Comparison of ENCODE assay signal across 8 cellular contexts in the genomic region with DNA sequence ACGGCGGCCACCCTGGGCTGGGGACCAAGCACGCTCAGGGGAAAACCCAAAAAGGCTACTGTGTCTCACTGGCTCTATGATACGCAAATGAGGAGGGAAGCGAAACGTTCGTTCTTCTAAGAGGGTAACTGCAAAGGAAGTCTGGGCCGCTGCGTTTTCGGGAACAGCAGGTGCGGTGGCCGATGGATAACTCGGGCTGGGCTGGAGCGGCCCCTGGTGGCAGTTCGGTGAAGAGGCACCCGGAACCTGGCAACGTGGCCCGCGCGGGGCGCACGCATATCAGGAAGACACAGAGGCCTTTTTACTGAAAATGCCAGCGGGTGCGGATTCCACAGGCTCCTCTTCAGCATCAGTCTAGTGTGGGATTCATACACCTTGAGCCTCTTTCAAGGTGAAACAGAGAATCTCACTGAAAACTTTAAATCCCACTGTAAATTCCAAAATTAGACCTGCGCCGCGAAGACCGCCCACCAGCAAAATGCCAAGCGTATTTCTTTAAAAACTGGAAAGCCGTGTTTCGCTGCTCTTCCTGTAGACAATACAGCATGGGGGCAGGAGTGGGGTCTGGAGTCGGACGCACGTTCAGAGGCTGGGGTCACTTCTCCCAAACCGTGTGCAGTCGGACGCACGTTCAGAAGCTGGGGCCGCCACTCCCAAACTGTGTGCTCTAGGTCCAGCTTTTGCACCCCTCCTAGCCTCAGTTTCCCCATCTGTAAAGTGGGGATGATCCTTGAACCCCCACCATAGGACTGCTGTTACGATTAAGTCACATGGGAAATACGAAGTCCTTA. TPM values are rescaled to one million over a fixed set of nuclear protein-coding genes. Genes with fewer than 3 reads are reported as not detected.
DNase-seq lines count a peak whose midpoint lies in the region; ATAC-seq, FAIRE-seq and TF ChIP-seq lines count a peak whose summit lies in the region.

No MANE protein-coding gene starts in this region.

- ATAC-seq in activated T-cell treated with anti-CD3 and anti-CD28 coated beads, Interleukin-2, amount 50 U/mL, for 72 hours (replicated peaks in 1 of 2): peak; percentile 91 to 95

- DNase-seq in EH (ENCODE audit: low read depth) (peak; percentile 83), H54 (ENCODE audit: insufficient read length, low spot score) (peak; percentile 54), Kasumi-1 (lab: John Stamatoyannopoulos, UW) (peak; percentile 77 to 79), RCC 7860 (ENCODE audit: low spot score) (peak; percentile 57), fibroblast of peridontal ligament (ENCODE audit: extremely low read depth) (peak; percentile 68)
- DNase-seq in activated T-cell treated with anti-CD3 and anti-CD28 coated beads, Interleukin-2, amount 50 U/mL, for 72 hours: peak; percentile 95
- peak; percentile 88 for DNase-seq in stimulated activated naive CD4-positive, alpha-beta T cell treated with Interleukin-2 at 50 U/mL for 16 hours (lab: John Stamatoyannopoulos, UW)

- peak overlapping the region; percentile 31 to 56 for H3K4me3 Mint-ChIP-seq in activated T-cell treated with anti-CD3 and anti-CD28 coated beads, Interleukin-2, amount 50 U/mL, for 72 hours
- H3K4me3 Mint-ChIP-seq in nephron: peak overlapping the region in 2 of 3 experiments; percentile 10

- H3K9me3 Mint-ChIP-seq in activated T-cell treated with anti-CD3 and anti-CD28 coated beads, Interleukin-2, amount 50 U/mL, for 72 hours: no peaks in the 10 kb centered on the region
- no peaks in the 10 kb centered on the region for H3K9me3 Mint-ChIP-seq in nephron

- H3K27me3 Mint-ChIP-seq in activated T-cell treated with anti-CD3 and anti-CD28 coated beads, Interleukin-2, amount 50 U/mL, for 72 hours (ENCODE audit: low read depth): peaks cover 6% of the 10 kb centered on the region
- H3K27me3 Mint-ChIP-seq in nephron (ENCODE audit: low read depth): peaks cover 50% of the 10 kb centered on the region

- H3K36me3 Mint-ChIP-seq in activated T-cell treated with anti-CD3 and anti-CD28 coated beads, Interleukin-2, amount 50 U/mL, for 72 hours (ENCODE audit: insufficient read depth in 2 of 2): no peaks in the 10 kb centered on the region
- H3K36me3 Mint-ChIP-seq in nephron (ENCODE audit: low read depth): no peaks in the 10 kb centered on the region

- no peak for TF ChIP-seq POLR2A in H54 (IDR thresholded peaks at IDR 0.05; ENCODE audit: low read depth, low read length)

- FAIRE-seq in H54 (lab: Jason Lieb, UNC) (no peak), RCC 7860 (lab: Jason Lieb, UNC) (no peak)

- peak; percentile 99 to 100 (median 100) for TF ChIP-seq CTCF in nephron (IDR thresholded peaks at IDR 0.05; ENCODE audit: unreplicated experiment in 3 of 3)

- no peak overlapping the region for H3K27ac Mint-ChIP-seq in activated T-cell treated with anti-CD3 and anti-CD28 coated beads, Interleukin-2, amount 50 U/mL, for 72 hours
- no peak overlapping the region for H3K27ac Mint-ChIP-seq in nephron

- peaks cover 25% of the 10 kb centered on the region for H3K4me1 Mint-ChIP-seq in activated T-cell treated with anti-CD3 and anti-CD28 coated beads, Interleukin-2, amount 50 U/mL, for 72 hours (ENCODE audit: low read depth)
- peaks cover 16% of the 10 kb centered on the region for H3K4me1 Mint-ChIP-seq in nephron

RNA-seq across cellular contexts. Expression of a gene that starts 44.4 kb away (rescaled TPM):
- total RNA-seq in activated T-cell treated with anti-CD3 and anti-CD28 coated beads, Interleukin-2, amount 50 U/mL, for 72 hours: 100 to 1,000 TPM; 112 to 125 TPM

Comparison
In these comparisons a context has a peak if more than half of its experiments do, and no peak if none do; other contexts are left out.
1. Peak in every context shown above with its lines: DNase-seq and ATAC-seq.